ENCODE assay signal across 27 cellular contexts in genomic region chr12:81950871-81951270, GRCh38.
DNase-seq lines count a peak whose midpoint lies in the region; ATAC-seq, FAIRE-seq and TF ChIP-seq lines count a peak whose summit lies in the region.
"Had no signal": no experiment of that assay in that cellular context is flagged by ENCODE, and none has a peak within 500 bp of the region (broad histone marks: within the 10 kb centered on the region; RNA-seq: fewer than 3 reads in every experiment).

No MANE protein-coding gene starts in this region.

- WGBS in GM12878 (ENCODE audit: insufficient coverage, insufficient replicate concordance, low lambda C conversion rate, missing lambda C conversion rate) = 36% methylated on average over 3 of the region's 3 CpGs

- in situ Hi-C loops in GM12878 (cut with MboI) = no loop called here

- H3K9me3 ChIP-seq in GM12878 (replicated peaks; ENCODE audit: control insufficient read depth, insufficient read depth, low read length) = no peaks in the 10 kb centered on the region
- no peaks in the 10 kb centered on the region for H3K9me3 ChIP-seq in neutrophil
- H3K9me3 ChIP-seq in CD4-positive, alpha-beta T cell (ENCODE audit: control insufficient read depth, low read length) = no peaks in the 10 kb centered on the region
- H3K9me3 ChIP-seq: BLaER1 treated with 17β-estradiol and CSF1 and Interleukin-3, amounts not matched to agents 10 nM and 100 nM had no signal

- H3K9ac ChIP-seq in GM12878 (ENCODE audit: control insufficient read depth, insufficient read depth, low read length) = no peak overlapping the region
- H3K9ac ChIP-seq: BLaER1 treated with 17β-estradiol and CSF1 and Interleukin-3, amounts not matched to agents 10 nM and 100 nM had no signal

- RAD21 ChIA-PET in GM12878 (lab: Charles Lee; ENCODE audit: unreplicated experiment) = interaction anchor here (0.7 to 4.2 kb wide), 10 partner anchors 9 to 145 kb away, joined by 3 to 77 read pairs (median 3); no protein-coding TSS in a partner anchor

- no peaks in the 10 kb centered on the region for H3K36me3 Mint-ChIP-seq in dendritic cell treated with granulocyte-macrophage colony-stimulating factor and Interleukin-4, amounts not matched to agents 40 ng/mL and 50 ng/mL, for 4 days (ENCODE audit: low read depth)
- no peaks in the 10 kb centered on the region for H3K36me3 Mint-ChIP-seq in CD4-positive, alpha-beta T cell (ENCODE audit: low read depth)
- no peaks in the 10 kb centered on the region for H3K36me3 Mint-ChIP-seq in activated T-cell treated with anti-CD3 and anti-CD28 coated beads, Interleukin-2, amount 50 U/mL, for 72 hours (ENCODE audit: insufficient read depth in 2 of 2)
- H3K36me3 Mint-ChIP-seq: CD4-positive, alpha-beta memory T cell had no signal

- H3K27me3 ChIP-seq in GM12878 (replicated peaks in 1 of 2; ENCODE audit: control insufficient read depth in 2 of 2, insufficient read depth in 2 of 2, low read length in 1 of 2) (no peaks in the 10 kb centered on the region), foreskin keratinocyte (no peaks in the 10 kb centered on the region), neutrophil (no peaks in the 10 kb centered on the region)
- H3K27me3 ChIP-seq in CD4-positive, alpha-beta T cell (ENCODE audit: control insufficient read depth, insufficient read depth, low read length) = no peaks in the 10 kb centered on the region

- CTCF ChIA-PET in GM12878 (lab: Yijun Ruan, JAX) = interaction anchor here (0.8 to 3.9 kb wide), 3 partner anchors 10 to 28 kb away, joined by 3 to 53 read pairs (median 5); no protein-coding TSS in a partner anchor
- CTCF ChIA-PET in CD4-positive, alpha-beta T cell (lab: Charles Lee) = no interaction called here

- H3K4me3 Mint-ChIP-seq in dendritic cell treated with granulocyte-macrophage colony-stimulating factor and Interleukin-4, amounts not matched to agents 40 ng/mL and 50 ng/mL, for 4 days = no peak overlapping the region
- H3K4me3 Mint-ChIP-seq in CD4-positive, alpha-beta T cell = no peak overlapping the region
- H3K4me3 Mint-ChIP-seq in activated T-cell treated with anti-CD3 and anti-CD28 coated beads, Interleukin-2, amount 50 U/mL, for 72 hours = no peak overlapping the region
- H3K4me3 Mint-ChIP-seq: B cell; CD4-positive, alpha-beta memory T cell; CD8-positive, alpha-beta memory T cell had no signal

- TF ChIP-seq CTCF in GM12878 (IDR thresholded peaks at IDR 0.05 in 2 of 3, conservative IDR thresholded peaks at IDR 0.05 in 1 of 3; ENCODE audit: control insufficient read depth in 2 of 3, extremely low read depth in 1 of 3, insufficient read depth in 1 of 3, low read depth in 3 of 3, low read length in 3 of 3) = no peak
- no peak for TF ChIP-seq CTCF in foreskin keratinocyte (conservative IDR thresholded peaks at IDR 0.05)
- no peak for TF ChIP-seq CTCF in neutrophil (IDR thresholded peaks at IDR 0.05)
- TF ChIP-seq CTCF in CD4-positive, alpha-beta T cell (IDR thresholded peaks at IDR 0.05) = no peak

- SMC1A ChIA-PET in GM12878 (lab: Charles Lee; ENCODE audit: uncharacterized antibody, unreplicated experiment) = interaction anchor here (1.1 to 6.9 kb wide), 6 partner anchors 10 to 41 kb away, joined by 4 to 112 read pairs (median 16); no protein-coding TSS in a partner anchor

- POLR2A ChIA-PET in GM12878 (lab: Charles Lee) = interaction anchor here (0.6 to 7.5 kb wide), 6 partner anchors 7 to 163 kb away, joined by 3 to 64 read pairs (median 10); no protein-coding TSS in a partner anchor
- POLR2A ChIA-PET in CD4-positive, alpha-beta T cell (lab: Charles Lee) = no interaction called here

- H3K27ac ChIP-seq in GM12878 (ENCODE audit: control insufficient read depth, insufficient read depth) = no peak overlapping the region
- H3K27ac ChIP-seq in foreskin keratinocyte = no peak overlapping the region
- H3K27ac ChIP-seq in neutrophil = peak overlapping the region; percentile 84
- no peak overlapping the region for H3K27ac ChIP-seq in CD4-positive, alpha-beta T cell (ENCODE audit: low read depth, low read length)
- H3K27ac ChIP-seq: C4-2B had no signal

- H3K4me2 ChIP-seq in GM12878 (ENCODE audit: control insufficient read depth, insufficient read depth) = no peak overlapping the region

- ATAC-seq in GM12878 (no peak), foreskin keratinocyte (no peak)
- ATAC-seq in CD4-positive, alpha-beta T cell (ENCODE audit: poor library complexity) = no peak
- no peak for ATAC-seq in activated T-cell treated with anti-CD3 and anti-CD28 coated beads, Interleukin-2, amount 50 U/mL, for 72 hours (replicated peaks in 1 of 2)

- TF ChIP-seq POLR2A in GM12878 (IDR thresholded peaks at IDR 0.05; ENCODE audit: low read depth, low read length) = no peak

- no peak for TF ChIP-seq RAD21 in GM12878 (IDR thresholded peaks at IDR 0.05; ENCODE audit: insufficient read depth, low read depth, low read length)

- H3K4me3 ChIP-seq in GM12878 = no peak overlapping the region
- H3K4me3 ChIP-seq in neutrophil (ENCODE audit: low read depth in 1 of 2, low read length in 1 of 2) = no peak overlapping the region
- H3K4me3 ChIP-seq: BLaER1 treated with 17β-estradiol and CSF1 and Interleukin-3, amounts not matched to agents 10 nM and 100 nM had no signal

- no peak for DNase-seq in GM12878 (ENCODE audit: low read depth, low spot score)
- peak; percentile 37 to 71 for DNase-seq in foreskin keratinocyte
- DNase-seq in CD4-positive, alpha-beta T cell = no peak
- DNase-seq in activated T-cell treated with anti-CD3 and anti-CD28 coated beads, Interleukin-2, amount 50 U/mL, for 72 hours = no peak
- no peak for DNase-seq in HK-2 (ENCODE audit: unreplicated experiment)
- DNase-seq in activated CD4-positive, alpha-beta T cell treated with anti-CD3 and anti-CD28 coated beads, Interleukin-2, amount 50 U/mL, for 4 hours = no peak
- DNase-seq: 8988T; ACHN; AML-193; CD4-positive, alpha-beta memory T cell; CD8-positive, alpha-beta memory T cell; COR-L47; DMS 273 treated with DMSO at 0.1 percent for 48 hours; DMS153; DMS53; DMS79; DND-41; EL; GDM1 had no signal

- peaks cover 46% of the 10 kb centered on the region for H3K4me1 Mint-ChIP-seq in dendritic cell treated with granulocyte-macrophage colony-stimulating factor and Interleukin-4, amounts not matched to agents 40 ng/mL and 50 ng/mL, for 4 days (ENCODE audit: low read depth)
- peaks cover 24% of the 10 kb centered on the region for H3K4me1 Mint-ChIP-seq in CD4-positive, alpha-beta T cell (ENCODE audit: low read depth)
- peaks cover 7% of the 10 kb centered on the region for H3K4me1 Mint-ChIP-seq in activated T-cell treated with anti-CD3 and anti-CD28 coated beads, Interleukin-2, amount 50 U/mL, for 72 hours (ENCODE audit: low read depth)
- H3K4me1 Mint-ChIP-seq: B cell had no signal

- peak overlapping the region; percentile 60 for H3K27ac Mint-ChIP-seq in dendritic cell treated with granulocyte-macrophage colony-stimulating factor and Interleukin-4, amounts not matched to agents 40 ng/mL and 50 ng/mL, for 4 days
- no peak overlapping the region for H3K27ac Mint-ChIP-seq in CD4-positive, alpha-beta T cell
- no peak overlapping the region for H3K27ac Mint-ChIP-seq in activated T-cell treated with anti-CD3 and anti-CD28 coated beads, Interleukin-2, amount 50 U/mL, for 72 hours
- H3K27ac Mint-ChIP-seq: B cell; CD4-positive, alpha-beta memory T cell; CD8-positive, alpha-beta memory T cell had no signal

- H2AFZ ChIP-seq in GM12878 (ENCODE audit: control insufficient read depth, low read depth, low read length) = no peak overlapping the region

- FAIRE-seq in GM12878 (lab: Jason Lieb, UNC) = no peak
- FAIRE-seq: A204.1, GM12891, GM18507 had no signal

- H3K4me1 ChIP-seq in GM12878 (ENCODE audit: control insufficient read depth, insufficient read depth, low read length) (no peaks in the 10 kb centered on the region), foreskin keratinocyte (no peaks in the 10 kb centered on the region), neutrophil (ENCODE audit: control insufficient read depth in 1 of 2, insufficient read depth in 1 of 2, low read depth in 1 of 2, low read length in 1 of 2) (peaks cover 19 to 44% of the 10 kb centered on the region in 2 experiments)

- intact Hi-C loops in GM12878 (cut with micrococcal nuclease; ENCODE audit: unreplicated experiment) = loop anchor here (5.0 to 10.0 kb wide), 3 partner anchors 66 to 644 kb away; partner anchors contain the start of genes CCDC59 and METTL25
- intact Hi-C loops in dendritic cell treated with granulocyte-macrophage colony-stimulating factor and Interleukin-4, amounts not matched to agents 40 ng/mL and 50 ng/mL, for 4 days (cut with micrococcal nuclease) = loop anchor here (10.0 kb wide), 1 partner anchor 404 kb away; the partner anchor contains the start of genes CCDC59 and METTL25
- intact Hi-C loops in CD4-positive, alpha-beta T cell (cut with DNase I, micrococcal nuclease) = no loop called here

- BruUV-seq in GM12878 (replicated peaks; lab: Mats Ljungman, UMichigan) = no TSS peak

- no peaks in the 10 kb centered on the region for H4K20me1 ChIP-seq in GM12878 (ENCODE audit: control insufficient read depth, insufficient read depth)

- H3K36me3 ChIP-seq in GM12878 (ENCODE audit: control insufficient read depth in 2 of 2, insufficient read depth in 2 of 2, low read length in 1 of 2) = no peaks in the 10 kb centered on the region
- no peaks in the 10 kb centered on the region for H3K36me3 ChIP-seq in neutrophil
- H3K36me3 ChIP-seq: BLaER1 treated with 17β-estradiol and CSF1 and Interleukin-3, amounts not matched to agents 10 nM and 100 nM had no signal

- H3K9me3 Mint-ChIP-seq in dendritic cell treated with granulocyte-macrophage colony-stimulating factor and Interleukin-4, amounts not matched to agents 40 ng/mL and 50 ng/mL, for 4 days = peaks cover 7% of the 10 kb centered on the region
- no peaks in the 10 kb centered on the region for H3K9me3 Mint-ChIP-seq in CD4-positive, alpha-beta T cell
- no peaks in the 10 kb centered on the region for H3K9me3 Mint-ChIP-seq in activated T-cell treated with anti-CD3 and anti-CD28 coated beads, Interleukin-2, amount 50 U/mL, for 72 hours

- H3K27me3 Mint-ChIP-seq in dendritic cell treated with granulocyte-macrophage colony-stimulating factor and Interleukin-4, amounts not matched to agents 40 ng/mL and 50 ng/mL, for 4 days = peaks cover 40% of the 10 kb centered on the region
- H3K27me3 Mint-ChIP-seq in CD4-positive, alpha-beta T cell = no peaks in the 10 kb centered on the region
- no peaks in the 10 kb centered on the region for H3K27me3 Mint-ChIP-seq in activated T-cell treated with anti-CD3 and anti-CD28 coated beads, Interleukin-2, amount 50 U/mL, for 72 hours (ENCODE audit: low read depth)
- H3K27me3 Mint-ChIP-seq: B cell; CD4-positive, alpha-beta memory T cell; CD8-positive, alpha-beta memory T cell had no signal

- no peaks in the 10 kb centered on the region for H3K79me2 ChIP-seq in GM12878 (ENCODE audit: control insufficient read depth, insufficient read depth, low read length)

- no peak for TF ChIP-seq EP300 in GM12878 (IDR thresholded peaks at IDR 0.05; ENCODE audit: borderline replicate concordance in 1 of 2, control insufficient read depth in 1 of 2, low read depth in 2 of 2, low read length in 2 of 2)

TF ChIP-seq in GM12878, 131 proteins besides CTCF, POLR2A, EP300 and RAD21 (continues in another document):
- no peak for TF ChIP-seq STAT1 (conservative IDR thresholded peaks at IDR 0.05)
- no peak for TF ChIP-seq PAX5 (IDR thresholded peaks at IDR 0.05; ENCODE audit: borderline replicate concordance, low read depth, low read length)

Comparison
In these comparisons a context has a peak if more than half of its experiments do, and no peak if none do; other contexts are left out.
1. DNase-seq: peak in foreskin keratinocyte (2 of 2); none in GM12878 (single experiment), CD4-positive, alpha-beta T cell (0 of 10), activated T-cell treated with anti-CD3 and anti-CD28 coated beads, Interleukin-2, amount 50 U/mL, for 72 hours (0 of 2), HK-2 (single experiment) and activated CD4-positive, alpha-beta T cell treated with anti-CD3 and anti-CD28 coated beads, Interleukin-2, amount 50 U/mL, for 4 hours (0 of 2).
2. intact Hi-C loops: an anchor here in GM12878 (5.0 to 10.0 kb wide) and dendritic cell treated with granulocyte-macrophage colony-stimulating factor and Interleukin-4, amounts not matched to agents 40 ng/mL and 50 ng/mL, for 4 days (10.0 kb wide); none called in CD4-positive, alpha-beta T cell.